ENCODE assay signal across 10 cellular contexts in genomic region chr5:72328172-72328571, GRCh38. TPM values are rescaled to one million over a fixed set of nuclear protein-coding genes. Genes with fewer than 3 reads are reported as not detected.
A peak's percentile ranks its signal among the peaks of the same experiment; 100 is the strongest.
DNase-seq lines count a peak whose midpoint lies in the region; ATAC-seq, FAIRE-seq and TF ChIP-seq lines count a peak whose summit lies in the region.
"Had no signal": no experiment of that assay in that cellular context is flagged by ENCODE, and none has a peak within 500 bp of the region (broad histone marks: within the 10 kb centered on the region; RNA-seq: fewer than 3 reads in every experiment).

No MANE protein-coding gene starts in this region.

- no peak for FAIRE-seq in A549 (lab: Jason Lieb, UNC)

- peak overlapping the region; percentile 48; the same call in 1 of the 2 replicates for H3K27ac Mint-ChIP-seq in HFFc6
- H3K27ac Mint-ChIP-seq: CD14-positive monocyte; effector memory CD8-positive, alpha-beta T cell had no signal

- H3K9me3 ChIP-seq in A549 (no peaks in the 10 kb centered on the region), testis (no peaks in the 10 kb centered on the region)

- no peaks in the 10 kb centered on the region for H3K9me3 Mint-ChIP-seq in HFFc6
- H3K9me3 Mint-ChIP-seq: CD14-positive monocyte; effector memory CD8-positive, alpha-beta T cell had no signal

- TF ChIP-seq RAD21 in A549 (conservative IDR thresholded peaks at IDR 0.05 in 1 of 2, IDR thresholded peaks at IDR 0.05 in 1 of 2): no peak

- POLR2A ChIA-PET in A549 (lab: Yijun Ruan, JAX): no interaction called here

- ATAC-seq in A549 (peak; percentile 67 to 84; a peak in 5 of 6 replicates), HG02642 (IDR thresholded peaks at IDR 0.05; ENCODE audit: poor library complexity, unreplicated experiment) (no peak), HG03442 (IDR thresholded peaks at IDR 0.05; ENCODE audit: unreplicated experiment) (no peak), HG02970 (IDR thresholded peaks at IDR 0.05; ENCODE audit: low FRiP score, unreplicated experiment) (no peak)
- ATAC-seq: effector memory CD8-positive, alpha-beta T cell had no signal

- H3K27ac ChIP-seq in A549: peak overlapping the region in 1 of 2 experiments; percentile 58; a peak in 3 of 6 replicates
- no peak overlapping the region for H3K27ac ChIP-seq in testis

- no peaks in the 10 kb centered on the region for H3K27me3 Mint-ChIP-seq in HFFc6 (ENCODE audit: insufficient read depth)
- H3K27me3 Mint-ChIP-seq: effector memory CD8-positive, alpha-beta T cell had no signal

- H3K4me3 ChIP-seq in A549: no peak overlapping the region
- no peak overlapping the region for H3K4me3 ChIP-seq in testis

- DNase-seq in A549 (ENCODE audit: low read depth in 1 of 2, low spot score in 1 of 2): peak in 1 of 2 experiments; percentile 53
- peak; percentile 41 for DNase-seq in HFFc6
- DNase-seq in SHP77 treated with DMSO at 0.1 percent for 48 hours (lab: John Stamatoyannopoulos, UW): peak; percentile 13
- peak; percentile 26 to 86 (median 71) for DNase-seq in head of caudate nucleus
- no peak for DNase-seq in testis
- DNase-seq: effector memory CD8-positive, alpha-beta T cell had no signal

- intact Hi-C loops in head of caudate nucleus (cut with DNase I): no loop called here
- intact Hi-C loops in testis (cut with DNase I; ENCODE audit: low total_unique reads): no loop called here

- peaks cover 33% of the 10 kb centered on the region for H3K4me1 ChIP-seq in A549
- no peaks in the 10 kb centered on the region for H3K4me1 ChIP-seq in testis

- peaks cover 50% of the 10 kb centered on the region for H3K36me3 Mint-ChIP-seq in HFFc6 (ENCODE audit: low read depth)

- TF ChIP-seq POLR2A in A549 (IDR thresholded peaks at IDR 0.05; ENCODE audit: low read length) (no peak), testis (IDR thresholded peaks at IDR 0.05) (no peak)

- CTCF ChIA-PET in A549 (lab: Yijun Ruan, JAX): no interaction called here

- TF ChIP-seq CTCF in A549 (IDR thresholded peaks at IDR 0.05): no peak
- no peak for TF ChIP-seq CTCF in HFFc6 (IDR thresholded peaks at IDR 0.05)
- TF ChIP-seq CTCF in testis (IDR thresholded peaks at IDR 0.05): no peak

- no peak for TF ChIP-seq EP300 in A549 (IDR thresholded peaks at IDR 0.05)

- H3K27me3 ChIP-seq in testis: no peaks in the 10 kb centered on the region

- no peak overlapping the region for H3K4me3 Mint-ChIP-seq in HFFc6
- H3K4me3 Mint-ChIP-seq: CD14-positive monocyte; effector memory CD8-positive, alpha-beta T cell had no signal

- no peak overlapping the region for H3K4me2 ChIP-seq in A549

- H3K4me1 Mint-ChIP-seq in HFFc6 (ENCODE audit: low read depth): peaks cover 41% of the 10 kb centered on the region
- H3K4me1 Mint-ChIP-seq: CD14-positive monocyte had no signal

- no peaks in the 10 kb centered on the region for H3K36me3 ChIP-seq in testis (ENCODE audit: low read depth, missing control alignments)

TF ChIP-seq in A549, 52 proteins besides CTCF, POLR2A, EP300 and RAD21:
- TF ChIP-seq FOSL2 (IDR thresholded peaks at IDR 0.05) (no peak), FOSL2 (CRISPR knock-in tag; IDR thresholded peaks at IDR 0.05) (no peak), TP53 (CRISPR knock-in tag; IDR thresholded peaks at IDR 0.05) (no peak), ZC3H11A (IDR thresholded peaks at IDR 0.05) (no peak), HDAC2 (IDR thresholded peaks at IDR 0.05) (no peak), RFX5 (IDR thresholded peaks at IDR 0.05) (no peak), E2F6 (IDR thresholded peaks at IDR 0.05; ENCODE audit: borderline replicate concordance, low read depth) (no peak), RCOR1 (IDR thresholded peaks at IDR 0.05; ENCODE audit: low read depth, low read length) (no peak), KDM5A (IDR thresholded peaks at IDR 0.05) (no peak), FOSB (CRISPR knock-in tag; IDR thresholded peaks at IDR 0.05) (no peak), BCL3 (IDR thresholded peaks at IDR 0.05) (no peak), TFCP2L1 (CRISPR knock-in tag; IDR thresholded peaks at IDR 0.05) (no peak), FOXS1 (CRISPR knock-in tag; IDR thresholded peaks at IDR 0.05) (no peak), HOXB5 (CRISPR knock-in tag; IDR thresholded peaks at IDR 0.05) (no peak), ESRRA (IDR thresholded peaks at IDR 0.05; ENCODE audit: borderline replicate concordance, low read length) (no peak), MAZ (IDR thresholded peaks at IDR 0.05; ENCODE audit: borderline replicate concordance, low read depth, low read length) (no peak), NR3C1 (IDR thresholded peaks at IDR 0.05) (no peak), HOXA7 (CRISPR knock-in tag; IDR thresholded peaks at IDR 0.05) (no peak), KDM1A (IDR thresholded peaks at IDR 0.05; ENCODE audit: low read depth) (no peak), SMC3 (IDR thresholded peaks at IDR 0.05) (no peak)

RNA-seq across cellular contexts. Expression of gene PTCD2, which starts 8.0 kb away (rescaled TPM):
- polyA plus RNA-seq in A549 (2011; rRNA removed) (26.5 and 31.1 TPM in 2 replicates), A549 (2017; fragmentation: RNase III; extraction: RNeasy Plus Mini Kit Qiagen cat#74134 plus additional on column Dnase treatment) (12.6 to 14.4 TPM (median 13.2 TPM) in 3 replicates), testis (ENCODE audit: insufficient read depth, low read depth, low replicate concordance) (4.9 TPM)
- polyA plus RNA-seq in A549 (2012; cell fraction: cytosol; rRNA removed): 8.0 and 8.8 TPM in 2 replicates
- 6.7 and 7.8 TPM in 2 replicates for polyA plus RNA-seq in A549 (2012; cell fraction: nucleus; rRNA removed)
- polyA minus RNA-seq in A549 (2011; rRNA and poly(A)+ RNA removed): 17.9 and 21.4 TPM in 2 replicates
- total RNA-seq in HFFc6 (2021; fragmentation: NEBNext Ultra II Directional; extraction: Animal tissue kit (Norgen Biotek cat#: 25700)): 10 to 100 TPM; 10.8 to 14.4 (median 12.9) TPM
- 1 to 10 TPM; 8.2 to 9.0 TPM for total RNA-seq in testis

RNA-seq across cellular contexts. Expression of gene MRPS27, which starts 8.1 kb away (rescaled TPM):
- polyA plus RNA-seq in A549 (2011; rRNA removed): 141 and 160 TPM in 2 replicates
- polyA plus RNA-seq in A549 (2012; cell fraction: cytosol; rRNA removed): 66.9 and 73.2 TPM in 2 replicates
- 57.2 and 72.5 TPM in 2 replicates for polyA plus RNA-seq in A549 (2012; cell fraction: nucleus; rRNA removed)
- polyA plus RNA-seq in A549 (2017; fragmentation: RNase III; extraction: RNeasy Plus Mini Kit Qiagen cat#74134 plus additional on column Dnase treatment): 73.8 to 81.1 TPM (median 81.0 TPM) in 3 replicates
- 154 and 167 TPM in 2 replicates for polyA minus RNA-seq in A549 (2011; rRNA and poly(A)+ RNA removed)
- total RNA-seq in HFFc6 (2021; fragmentation: NEBNext Ultra II Directional; extraction: Animal tissue kit (Norgen Biotek cat#: 25700)): 10 to 100 TPM; 46.1 to 74.1 (median 57.9) TPM
- 10 to 100 TPM; 41.6 to 42.6 TPM for total RNA-seq in testis
- polyA plus RNA-seq in testis (ENCODE audit: insufficient read depth, low read depth, low replicate concordance): 35.7 TPM

Comparison
In these comparisons a context has a peak if more than half of its experiments do, and no peak if none do; other contexts are left out.
1. ATAC-seq: peak in A549 (2 of 2); none in HG02642 (single experiment), HG03442 (single experiment) and HG02970 (single experiment).